Comparison of ENCODE assay signal across 23 cellular contexts in genomic region chr4:125359363-125359762, GRCh38. TPM values are rescaled to one million over a fixed set of nuclear protein-coding genes. Genes with fewer than 3 reads are reported as not detected.
A peak's percentile ranks its signal among the peaks of the same experiment; 100 is the strongest.
DNase-seq lines count a peak whose midpoint lies in the region; ATAC-seq and TF ChIP-seq lines count a peak whose summit lies in the region.
"Had no signal": no experiment of that assay in that cellular context is flagged by ENCODE, and none has a peak within 500 bp of the region (broad histone marks: within the 10 kb centered on the region; RNA-seq: fewer than 3 reads in every experiment).

No MANE protein-coding gene starts in this region.

- no peaks in the 10 kb centered on the region for H3K9me3 ChIP-seq in HUES64 (ENCODE audit: insufficient read depth, low read depth, low read length)
- no peaks in the 10 kb centered on the region for H3K9me3 ChIP-seq in ectodermal cell (ENCODE audit: control insufficient read depth, low read length)
- H3K9me3 ChIP-seq in neural progenitor cell (ENCODE audit: low read depth): no peaks in the 10 kb centered on the region
- H3K9me3 ChIP-seq: A549, Peyer's patch had no signal

- WGBS in HUES64: no CpG with 5 or more reads among the region's 3 CpGs
- 90 to 100% methylated on average over 1 of the region's 3 CpGs for WGBS in ectodermal cell, 2 experiments

- no peaks in the 10 kb centered on the region for H3K36me3 Mint-ChIP-seq in neural progenitor cell
- H3K36me3 Mint-ChIP-seq: IgD-negative memory B cell had no signal

- peak overlapping the region; percentile 76 for H3K4me2 ChIP-seq in neural progenitor cell
- H3K4me2 ChIP-seq: A549, KMS-11 had no signal

- H3K4me3 Mint-ChIP-seq in neural progenitor cell: no peak overlapping the region
- H3K4me3 Mint-ChIP-seq: IgD-negative memory B cell had no signal

- H3K4me1 Mint-ChIP-seq in neural progenitor cell: peaks cover 36% of the 10 kb centered on the region
- H3K4me1 Mint-ChIP-seq: IgD-negative memory B cell had no signal

- no peaks in the 10 kb centered on the region for H4K20me1 ChIP-seq in neural progenitor cell (ENCODE audit: low read depth)

- H2AFZ ChIP-seq in neural progenitor cell (replicated peaks): peak overlapping the region; percentile 30

- no peak for ATAC-seq in GM18498 (IDR thresholded peaks at IDR 0.05; ENCODE audit: unreplicated experiment)
- ATAC-seq: A549 had no signal

- H3K27me3 ChIP-seq in HUES64 (ENCODE audit: insufficient read depth, low read length) (no peaks in the 10 kb centered on the region), ectodermal cell (ENCODE audit: control insufficient read depth, insufficient read depth, low read length, poor library complexity, severe bottlenecking) (no peaks in the 10 kb centered on the region), neural progenitor cell (no peaks in the 10 kb centered on the region)
- H3K27me3 ChIP-seq: Peyer's patch had no signal

- H3K36me3 ChIP-seq in HUES64 (ENCODE audit: insufficient read depth, low read length) (no peaks in the 10 kb centered on the region), ectodermal cell (ENCODE audit: control insufficient read depth, insufficient read depth, low read length) (no peaks in the 10 kb centered on the region), neural progenitor cell (no peaks in the 10 kb centered on the region)
- H3K36me3 ChIP-seq: Peyer's patch had no signal

- H3K27ac ChIP-seq in HUES64 (ENCODE audit: low read depth, low read length): peak overlapping the region; percentile 17; the same call in 1 of the 2 replicates
- peak overlapping the region; percentile 6 for H3K27ac ChIP-seq in ectodermal cell (ENCODE audit: insufficient read depth, low read depth, low read length, poor library complexity, severe bottlenecking)
- peak overlapping the region; percentile 93 for H3K27ac ChIP-seq in neural progenitor cell
- H3K27ac ChIP-seq: A549, C4-2B, KMS-11, Peyer's patch had no signal

- TF ChIP-seq CTCF in neural progenitor cell (IDR thresholded peaks at IDR 0.05): no peak

- H3F3A ChIP-seq in neural progenitor cell (ENCODE audit: low read depth): peaks cover 49% of the 10 kb centered on the region

- no peak overlapping the region for H3K9ac ChIP-seq in HUES64 (ENCODE audit: low read depth, low read length)
- no peak overlapping the region for H3K9ac ChIP-seq in neural progenitor cell
- H3K9ac ChIP-seq: KMS-11 had no signal

- H3K4me1 ChIP-seq in HUES64 (ENCODE audit: insufficient read depth, low read length) (peaks cover 58% of the 10 kb centered on the region), ectodermal cell (ENCODE audit: control insufficient read depth, insufficient read depth, low read length) (peaks cover 35% of the 10 kb centered on the region), neural progenitor cell (peaks cover 64% of the 10 kb centered on the region)
- H3K4me1 ChIP-seq: A549, Peyer's patch had no signal

- peaks cover 21% of the 10 kb centered on the region for H3K79me2 ChIP-seq in neural progenitor cell (ENCODE audit: low read depth)

- H3K27ac Mint-ChIP-seq in neural progenitor cell: no peak overlapping the region
- H3K27ac Mint-ChIP-seq: IgD-negative memory B cell had no signal

- no peak overlapping the region for H3K4me3 ChIP-seq in HUES64 (ENCODE audit: low read length)
- no peak overlapping the region for H3K4me3 ChIP-seq in ectodermal cell (ENCODE audit: insufficient read depth, low read depth, low read length)
- peak overlapping the region; percentile 17 for H3K4me3 ChIP-seq in neural progenitor cell
- H3K4me3 ChIP-seq: A549, Peyer's patch had no signal

- DNase-seq in neural progenitor cell (ENCODE audit: low spot score) (no peak), SKM-1 treated with dmso at 0.1 percent for 144 hours (lab: John Stamatoyannopoulos, UW; ENCODE audit: unreplicated experiment) (no peak), NCI-H146 (lab: John Stamatoyannopoulos, UW) (no peak), SW480 (ENCODE audit: low spot score) (no peak)
- DNase-seq: Calu3, DMS79 treated with DMSO at 0.1 percent for 48 hours, GF-D8, HCEC 1CT, MM.1S, NCI-H1694, NCI-H2029 treated with DMSO at 0.1 percent for 48 hours, NCI-H446 treated with DMSO at 0.1 percent for 48 hours, NCI-H69, Peyer's patch, SHP77 treated with DMSO at 0.1 percent for 48 hours had no signal

- no peaks in the 10 kb centered on the region for H3K9me3 Mint-ChIP-seq in neural progenitor cell

- no peaks in the 10 kb centered on the region for H3K27me3 Mint-ChIP-seq in neural progenitor cell (ENCODE audit: insufficient read depth, low read depth)
- H3K27me3 Mint-ChIP-seq: IgD-negative memory B cell had no signal

RNA-seq across cellular contexts. Expression of gene FAT4, which starts 44.6 kb away (rescaled TPM):
- polyA plus RNA-seq in HUES64 (2013, experiment 1 of 2): 4.2 TPM
- 4.2 TPM for polyA plus RNA-seq in HUES64 (2013, experiment 2 of 2)
- 5.2 TPM for polyA plus RNA-seq in ectodermal cell (2013, experiment 1 of 4)
- polyA plus RNA-seq in ectodermal cell (2013, experiment 2 of 4): 5.1 TPM
- 5.2 TPM for polyA plus RNA-seq in ectodermal cell (2013, experiment 3 of 4)
- polyA plus RNA-seq in ectodermal cell (2013, experiment 4 of 4): 7.5 TPM
- total RNA-seq in neural progenitor cell (ENCODE audit: low replicate concordance): 7.4 and 8.5 TPM in 2 replicates
- total RNA-seq: OCI-LY7 had no signal
- polyA plus RNA-seq: IgD-negative memory B cell had no signal

Comparison
In these comparisons a context has a peak if more than half of its experiments do, and no peak if none do; other contexts are left out.
1. H3K27ac ChIP-seq: peak in every context shown above with its lines; median percentile 93 in neural progenitor cell; 17 in HUES64; 6 in ectodermal cell.